Comparison of ENCODE assay signal across 9 cellular contexts in genomic region chr3:50542177-50543034, GRCh38. TPM values are rescaled to one million over a fixed set of nuclear protein-coding genes. Genes with fewer than 3 reads are reported as not detected.
DNase-seq lines count a peak whose midpoint lies in the region; ATAC-seq and TF ChIP-seq lines count a peak whose summit lies in the region.
"Had no signal": no experiment of that assay in that cellular context is flagged by ENCODE, and none has a peak within 500 bp of the region (broad histone marks: within the 10 kb centered on the region; RNA-seq: fewer than 3 reads in every experiment).

No MANE protein-coding gene starts in this region.

- CTCF ChIA-PET in activated B cell treated with CpG ODN at 0.5 μM for 24 hours (lab: Charles Lee), result interaction anchor here (0.7 to 4.6 kb wide), 20 partner anchors 9 to 282 kb away, joined by 3 to 64 read pairs (median 4); partner anchors contain the start of genes C3orf18, CISH, CYB561D2 and NPRL2

- H3K4me1 Mint-ChIP-seq in activated B cell treated with CpG ODN at 0.5 μM for 24 hours, result no peaks in the 10 kb centered on the region

- H3K36me3 ChIP-seq in kidney epithelial cell (ENCODE audit: control insufficient read depth, insufficient read depth, low read length), result no peaks in the 10 kb centered on the region
- H3K36me3 ChIP-seq: BLaER1 had no signal

- intact Hi-C loops in activated B cell treated with CpG ODN at 0.5 μM for 24 hours (cut with micrococcal nuclease), result loop anchor here (1.0 to 2.0 kb wide), 4 partner anchors 24 to 350 kb away; no protein-coding TSS in a partner anchor

- no peak overlapping the region for H3K4me3 ChIP-seq in kidney epithelial cell (ENCODE audit: low read depth, low read length)
- H3K4me3 ChIP-seq: BLaER1 had no signal

- peak overlapping the region; percentile 41 for H3K27ac Mint-ChIP-seq in activated B cell treated with CpG ODN at 0.5 μM for 24 hours

- TF ChIP-seq CTCF in activated B cell treated with CpG ODN at 0.5 μM for 24 hours (IDR thresholded peaks at IDR 0.05) (peak; percentile 90), kidney epithelial cell (IDR thresholded peaks at IDR 0.05; ENCODE audit: insufficient read depth, low read length, poor library complexity, severe bottlenecking) (peak; percentile 86)

- POLR2A ChIA-PET in activated B cell treated with CpG ODN at 0.5 μM for 24 hours (lab: Charles Lee), result interaction anchor here (0.8 to 1.9 kb wide), 2 partner anchors 192 to 205 kb away, joined by 3 to 5 read pairs; partner anchors contain the start of genes CYB561D2 and NPRL2

- H3K36me3 Mint-ChIP-seq in activated B cell treated with CpG ODN at 0.5 μM for 24 hours (ENCODE audit: low read depth), result no peaks in the 10 kb centered on the region

- DNase-seq in DMS153 treated with DMSO at 0.1 percent for 48 hours (lab: John Stamatoyannopoulos, UW; ENCODE audit: unreplicated experiment) (peak; percentile 6), DMS153 (lab: John Stamatoyannopoulos, UW) (no peak), NCI-H2029 (lab: John Stamatoyannopoulos, UW) (peak; percentile 19), activated B cell treated with CpG ODN at 0.5 μM for 24 hours (peak; percentile 54), caudate nucleus (lab: John Stamatoyannopoulos, UW) (peak in 53 of 61 donors; percentile 4 to 89 (median 51)), kidney epithelial cell (ENCODE audit: low read depth) (no peak)
- DNase-seq in stimulated activated CD4-positive, alpha-beta T cell treated with anti-CD3 and anti-CD28 coated beads, Interleukin-2, amount 100 ng/mL, for 4 hours (ENCODE audit: low read depth), result peak; percentile 22

- H3K4me3 Mint-ChIP-seq in activated B cell treated with CpG ODN at 0.5 μM for 24 hours, result no peak overlapping the region

- H3K27ac ChIP-seq in caudate nucleus (ENCODE audit: low read depth, low read length), result no peak overlapping the region
- H3K27ac ChIP-seq: BLaER1 had no signal

- H3K9me3 Mint-ChIP-seq in activated B cell treated with CpG ODN at 0.5 μM for 24 hours, result no peaks in the 10 kb centered on the region

- ATAC-seq in activated B cell treated with CpG ODN at 0.5 μM for 24 hours (ENCODE audit: low read depth) (peak; percentile 71), GM21367 (IDR thresholded peaks at IDR 0.05; ENCODE audit: unreplicated experiment) (no peak)

- H3K27me3 Mint-ChIP-seq in activated B cell treated with CpG ODN at 0.5 μM for 24 hours, result peaks cover 27% of the 10 kb centered on the region

- peaks cover 20% of the 10 kb centered on the region for H3K27me3 ChIP-seq in kidney epithelial cell (ENCODE audit: control insufficient read depth, insufficient read depth, low read length)
- H3K27me3 ChIP-seq: BLaER1 had no signal

RNA-seq across cellular contexts. Expression of gene C3orf18, which starts 25.1 kb away (rescaled TPM):
- total RNA-seq in activated B cell treated with CpG ODN at 0.5 μM for 24 hours, result 4.5 and 5.9 TPM in 2 replicates
- total RNA-seq in kidney epithelial cell, result 5.9 and 11.3 TPM in 2 replicates

RNA-seq across cellular contexts. Expression of gene HEMK1, which starts 26.9 kb away (rescaled TPM):
- total RNA-seq in activated B cell treated with CpG ODN at 0.5 μM for 24 hours (23.5 and 26.9 TPM in 2 replicates), kidney epithelial cell (15.3 and 15.6 TPM in 2 replicates)

RNA-seq across cellular contexts. Expression of gene CACNA2D2, which starts 39.0 kb away (rescaled TPM):
- total RNA-seq in activated B cell treated with CpG ODN at 0.5 μM for 24 hours (0.34 and 0.53 TPM in 2 replicates), kidney epithelial cell (0.21 and 0.55 TPM in 2 replicates)

Comparison
In these comparisons a context has a peak if more than half of its experiments do, and no peak if none do; other contexts are left out.
1. DNase-seq: peak in DMS153 treated with DMSO at 0.1 percent for 48 hours (single experiment), NCI-H2029 (single experiment), activated B cell treated with CpG ODN at 0.5 μM for 24 hours (single experiment), caudate nucleus (53 of 61) and stimulated activated CD4-positive, alpha-beta T cell treated with anti-CD3 and anti-CD28 coated beads, Interleukin-2, amount 100 ng/mL, for 4 hours (single experiment); none in DMS153 (single experiment) and kidney epithelial cell (single experiment).